In genomic region chr12:124509676-124510300, GRCh38 we compare ENCODE assay signal across 1 cellular context.
TF ChIP-seq lines count a peak whose summit lies in the region.

No MANE protein-coding gene starts in this region.

TF ChIP-seq in GM23338, 12 proteins besides CTCF, POLR2A, EP300 and RAD21 (continued from another document):
- TF ChIP-seq ZNF462 (CRISPR knock-in tag; IDR thresholded peaks at IDR 0.05) = no peak
- TF ChIP-seq CREB1 (CRISPR knock-in tag; IDR thresholded peaks at IDR 0.05; ENCODE audit: low read depth) = no peak
TF ChIP-seq in GM23338: peak in this region for 0.
